1 cellular context compared by ENCODE assay signal in genomic region chr6:106757722-106758467, GRCh38.
TF ChIP-seq lines count a peak whose summit lies in the region.

No MANE protein-coding gene starts in this region.

TF ChIP-seq in liver, 16 proteins besides CTCF, POLR2A, EP300 and RAD21:
- TF ChIP-seq REST (IDR thresholded peaks at IDR 0.05): no peak
- TF ChIP-seq HNF4A (conservative IDR thresholded peaks at IDR 0.05): no peak
- TF ChIP-seq EGR1 (IDR thresholded peaks at IDR 0.05; ENCODE audit: low read depth in 2 of 2): no peak
- no peak for TF ChIP-seq JUND (IDR thresholded peaks at IDR 0.05)
- TF ChIP-seq ZBTB33 (IDR thresholded peaks at IDR 0.05): no peak
- no peak for TF ChIP-seq HNF4G (IDR thresholded peaks at IDR 0.05)
- TF ChIP-seq SP1 (IDR thresholded peaks at IDR 0.05): no peak
- TF ChIP-seq RXRA (IDR thresholded peaks at IDR 0.05): no peak
- no peak for TF ChIP-seq FOXA2 (IDR thresholded peaks at IDR 0.05)
- no peak for TF ChIP-seq GABPA (IDR thresholded peaks at IDR 0.05 in 1 of 2, conservative IDR thresholded peaks at IDR 0.05 in 1 of 2)
